ENCODE assay signal across 11 cellular contexts in genomic region chr17:64115871-64116534, GRCh38. TPM values are rescaled to one million over a fixed set of nuclear protein-coding genes. Genes with fewer than 3 reads are reported as not detected.
DNase-seq lines count a peak whose midpoint lies in the region; ATAC-seq and TF ChIP-seq lines count a peak whose summit lies in the region.
"Had no signal": no experiment of that assay in that cellular context is flagged by ENCODE, and none has a peak within 500 bp of the region (broad histone marks: within the 10 kb centered on the region; RNA-seq: fewer than 3 reads in every experiment).

No MANE protein-coding gene starts in this region.

- H3K36me3 ChIP-seq in adipocyte (ENCODE audit: control insufficient read depth, insufficient read depth, low read length, severe bottlenecking) (no peaks in the 10 kb centered on the region), left lung (no peaks in the 10 kb centered on the region)
- H3K36me3 ChIP-seq: Peyer's patch had no signal

- TF ChIP-seq CTCF in C4-2B (conservative IDR thresholded peaks at IDR 0.05) (no peak), left lung (IDR thresholded peaks at IDR 0.05) (no peak)

- peak overlapping the region; percentile 67; the same call in 1 of the 2 replicates for H3K27ac ChIP-seq in C4-2B
- H3K27ac ChIP-seq in left lung, result peak overlapping the region; percentile 46 to 50
- H3K27ac ChIP-seq: Peyer's patch had no signal

- H3K9ac ChIP-seq in adipocyte (ENCODE audit: low read length), result peak overlapping the region; percentile 48

- DNase-seq in HT1080 (ENCODE audit: low read depth) (peak; percentile 60), adipocyte (ENCODE audit: low read depth) (peak; percentile 85), left lung (no peak), DMS114 treated with DMSO at 0.1 percent for 48 hours (lab: John Stamatoyannopoulos, UW; ENCODE audit: unreplicated experiment) (no peak), dermis blood vessel endothelial cell (no peak), RKO (ENCODE audit: low spot score) (no peak)
- DNase-seq: activated effector memory CD4-positive, alpha-beta T cell treated with Interleukin-2 at 50 U/mL for 16 hours; glutamatergic neuron; Peyer's patch had no signal

- no peaks in the 10 kb centered on the region for H3K9me3 ChIP-seq in adipocyte (ENCODE audit: control insufficient read depth, low read length)
- no peaks in the 10 kb centered on the region for H3K9me3 ChIP-seq in left lung
- H3K9me3 ChIP-seq: Peyer's patch had no signal

- H3K4me3 ChIP-seq in adipocyte (ENCODE audit: low read length), result peak overlapping the region; percentile 58
- no peak overlapping the region for H3K4me3 ChIP-seq in left lung
- H3K4me3 ChIP-seq: Peyer's patch had no signal

- intact Hi-C loops in left lung (cut with DNase I), result no loop called here

- H3K27me3 ChIP-seq in adipocyte (replicated peaks; ENCODE audit: control insufficient read depth, insufficient read depth, low read length), result no peaks in the 10 kb centered on the region
- H3K27me3 ChIP-seq in left lung, result no peaks in the 10 kb centered on the region
- H3K27me3 ChIP-seq: Peyer's patch had no signal

- ATAC-seq in left lung, result peak; percentile 23
- ATAC-seq in GM18517 (IDR thresholded peaks at IDR 0.05; ENCODE audit: unreplicated experiment), result no peak

- H3K4me1 ChIP-seq in adipocyte (ENCODE audit: control insufficient read depth, insufficient read depth, low read length), result peaks cover 33% of the 10 kb centered on the region
- H3K4me1 ChIP-seq in left lung, result peaks cover 18 to 94% of the 10 kb centered on the region in 2 donors

RNA-seq across cellular contexts. Expression of gene ERN1, which starts 13.9 kb away (rescaled TPM):
- 2.5 and 4.6 TPM in 2 replicates for total RNA-seq in HT1080 (2014; rRNA removed; shearing (Covaris generic))
- 3.5 and 4.2 TPM in 2 replicates for polyA plus RNA-seq in HT1080 (2015; cell fraction: cytosol; rRNA removed)
- polyA plus RNA-seq in HT1080 (2015; cell fraction: nucleus; rRNA removed), result 6.9 and 7.1 TPM in 2 replicates
- 10 to 100 TPM; 39.0 to 45.0 TPM for total RNA-seq in left lung
- 17.5 and 20.4 TPM in 2 replicates for total RNA-seq in dermis blood vessel endothelial cell

Comparison
In these comparisons a context has a peak if more than half of its experiments do, and no peak if none do; other contexts are left out.
1. DNase-seq: peak in HT1080 (single experiment) and adipocyte (single experiment); none in left lung (0 of 2), DMS114 treated with DMSO at 0.1 percent for 48 hours (single experiment), dermis blood vessel endothelial cell (single experiment) and RKO (single experiment).